In genomic region chr10:53010362-53010907, GRCh38 we compare ENCODE assay signal across 24 cellular contexts.
DNase-seq lines count a peak whose midpoint lies in the region; TF ChIP-seq lines count a peak whose summit lies in the region.
"Had no signal": no experiment of that assay in that cellular context is flagged by ENCODE, and none has a peak within 500 bp of the region (broad histone marks: within the 10 kb centered on the region; RNA-seq: fewer than 3 reads in every experiment).

No MANE protein-coding gene starts in this region.

- no peak overlapping the region for H2AFZ ChIP-seq in osteoblast (ENCODE audit: low read length)
- H2AFZ ChIP-seq: GM23338 had no signal

- no peak overlapping the region for H3K4me2 ChIP-seq in osteoblast (ENCODE audit: insufficient read depth, low read length)
- H3K4me2 ChIP-seq: GM23338 had no signal

- DNase-seq in NCI-H748 (lab: John Stamatoyannopoulos, UW; ENCODE audit: unreplicated experiment), result peak; percentile 24
- no peak for DNase-seq in NCI-H748 treated with DMSO at 0.1 percent for 48 hours (lab: John Stamatoyannopoulos, UW)
- peak; percentile 91 for DNase-seq in NCI-H69 (lab: John Stamatoyannopoulos, UW)
- DNase-seq in nephron progenitor cell, result no peak
- no peak for DNase-seq in NOMO-1 treated with DMSO at 0.1 percent for 48 hours (lab: John Stamatoyannopoulos, UW; ENCODE audit: unreplicated experiment)
- no peak for DNase-seq in osteoblast (ENCODE audit: insufficient read length, low spot score, missing footprints)
- no peak for DNase-seq in nucleus accumbens (lab: John Stamatoyannopoulos, UW)
- DNase-seq: 8988T; ACHN; BE2C; CD8-positive, alpha-beta memory T cell; DMS153; HFFc6; KBM-7; MV-4-11; NCI-H1105; NCI-H1436 treated with DMSO at 0.1 percent for 48 hours; NCI-H2029; NCI-H510A; NCI-H82; SHP77 treated with DMSO at 0.1 percent for 48 hours had no signal

- TF ChIP-seq CTCF in nephron progenitor cell (IDR thresholded peaks at IDR 0.05), result no peak
- no peak for TF ChIP-seq CTCF in osteoblast (IDR thresholded peaks at IDR 0.05; ENCODE audit: extremely low read depth, low read depth, low read length)

- no peaks in the 10 kb centered on the region for H3K36me3 ChIP-seq in osteoblast (ENCODE audit: insufficient read depth, low read length)
- H3K36me3 ChIP-seq: BE2C, HAP-1 had no signal

- H3K4me1 Mint-ChIP-seq in nephron progenitor cell, result peaks cover 41% of the 10 kb centered on the region
- H3K4me1 Mint-ChIP-seq: CD8-positive, alpha-beta memory T cell had no signal

- H3K79me2 ChIP-seq in osteoblast (ENCODE audit: insufficient read depth, low read length), result no peaks in the 10 kb centered on the region

- peak overlapping the region; percentile 25 for H3K27ac Mint-ChIP-seq in nephron progenitor cell
- H3K27ac Mint-ChIP-seq: CD14-positive monocyte; CD8-positive, alpha-beta memory T cell; GM23338; HFFc6 had no signal

- no peaks in the 10 kb centered on the region for H3K4me1 ChIP-seq in osteoblast (ENCODE audit: insufficient read depth, low read length)
- H3K4me1 ChIP-seq: BE2C had no signal

- H3K9me3 Mint-ChIP-seq in nephron progenitor cell, result peaks cover 12% of the 10 kb centered on the region
- H3K9me3 Mint-ChIP-seq: GM23338 had no signal

- H3K36me3 Mint-ChIP-seq in nephron progenitor cell (ENCODE audit: low read depth), result peaks cover 49% of the 10 kb centered on the region
- H3K36me3 Mint-ChIP-seq: CD8-positive, alpha-beta memory T cell had no signal

- peaks cover 3% of the 10 kb centered on the region for H3K27me3 Mint-ChIP-seq in nephron progenitor cell (ENCODE audit: low read depth, poor library complexity)
- H3K27me3 Mint-ChIP-seq: CD8-positive, alpha-beta memory T cell had no signal

- no peaks in the 10 kb centered on the region for H3K27me3 ChIP-seq in osteoblast (ENCODE audit: insufficient read depth, low read length)
- H3K27me3 ChIP-seq: BE2C had no signal

- H3K4me3 ChIP-seq in osteoblast (ENCODE audit: insufficient read depth, low read length), result no peak overlapping the region
- H3K4me3 ChIP-seq: GM23338, HAP-1 had no signal

- no peak overlapping the region for H3K4me3 Mint-ChIP-seq in nephron progenitor cell
- H3K4me3 Mint-ChIP-seq: CD14-positive monocyte; CD8-positive, alpha-beta memory T cell; GM23338; HFFc6 had no signal

- no peak overlapping the region for H3K27ac ChIP-seq in osteoblast (ENCODE audit: low read depth, low read length)

- H3K9me3 ChIP-seq in osteoblast (ENCODE audit: low read depth, low read length), result no peaks in the 10 kb centered on the region
- H3K9me3 ChIP-seq: BE2C, HAP-1 had no signal

- no peaks in the 10 kb centered on the region for H4K20me1 ChIP-seq in osteoblast (ENCODE audit: insufficient read depth, low read length)

Comparison
In these comparisons a context has a peak if more than half of its experiments do, and no peak if none do; other contexts are left out.
1. DNase-seq: peak in NCI-H748 (single experiment) and NCI-H69 (single experiment); none in NCI-H748 treated with DMSO at 0.1 percent for 48 hours (single experiment), nephron progenitor cell (single experiment), NOMO-1 treated with DMSO at 0.1 percent for 48 hours (single experiment), osteoblast (single experiment) and nucleus accumbens (0 of 56).